ENCODE assay signal across 29 cellular contexts in genomic region chr15:71565006-71565405, GRCh38.
"Had no signal": no experiment of that assay in that cellular context is flagged by ENCODE, and none has a peak within 500 bp of the region (broad histone marks: within the 10 kb centered on the region; RNA-seq: fewer than 3 reads in every experiment).

No MANE protein-coding gene starts in this region.

- H3K27me3 ChIP-seq: adrenal gland, ascending aorta, breast epithelium, cardiac muscle cell, colonic mucosa, dorsolateral prefrontal cortex, foreskin keratinocyte, gastrocnemius medialis had no signal

- H3K9me3 ChIP-seq: adrenal gland, ascending aorta, breast epithelium, colonic mucosa, gastrocnemius medialis had no signal

- H3K4me1 ChIP-seq: ascending aorta, breast epithelium, colonic mucosa, gastrocnemius medialis had no signal

- DNase-seq: activated CD4-positive, alpha-beta memory T cell treated with anti-CD3 and anti-CD28 coated beads for 36 hours; activated CD4-positive, alpha-beta T cell treated with anti-CD3 and anti-CD28 coated beads for 36 hours; activated CD4-positive, alpha-beta T cell treated with anti-CD3 and anti-CD28 coated beads, Interleukin-2, amount 10 ng/mL, durations not matched to agents 24 days and 14 days; activated CD4-positive, CD25-positive, alpha-beta regulatory T cell; activated CD4-positive, CD25-positive, alpha-beta regulatory T cell treated with anti-CD3 and anti-CD28 coated beads, Interleukin-2, amount 50 U/mL, for 72 hours; activated CD8-positive, alpha-beta memory T cell treated with anti-CD3 and anti-CD28 coated beads, Interleukin-2, amount 10 ng/mL, durations not matched to agents 7 days and 5 days; activated CD8-positive, alpha-beta memory T cell treated with anti-CD3 and anti-CD28 coated beads, Interleukin-2, amount 50 U/mL, for 4 hours; activated CD8-positive, alpha-beta T cell treated with anti-CD3 and anti-CD28 coated beads, Interleukin-2, amount 10 ng/mL, durations not matched to agents 7 days and 5 days; activated effector memory CD4-positive, alpha-beta T cell treated with anti-CD3 and anti-CD28 coated beads, Interleukin-2, amount 50 U/mL, for 16 hours; activated naive CD4-positive, alpha-beta T cell treated with anti-CD3 and anti-CD28 coated beads for 36 hours; activated naive CD8-positive, alpha-beta T cell treated with anti-CD3 and anti-CD28 coated beads for 36 hours; activated naive CD8-positive, alpha-beta T cell treated with anti-CD3 and anti-CD28 coated beads, Interleukin-2, amount 50 U/mL, for 24 hours; activated T-cell treated with anti-CD3 and anti-CD28 coated beads, Interleukin-2, amount 50 U/mL, for 1 hour; activated T-cell treated with anti-CD3 and anti-CD28 coated beads, Interleukin-2, amount 50 U/mL, for 48 hours; adrenal gland; amygdala; central memory CD4-positive, alpha-beta T cell; cerebellar nuclear complex; colonic mucosa; dorsolateral prefrontal cortex; effector memory CD4-positive, alpha-beta T cell; endodermal cell; foreskin keratinocyte; gastrocnemius medialis; T-helper 2 cell had no signal

- H3K36me3 ChIP-seq: adrenal gland, ascending aorta, breast epithelium, cardiac muscle cell, colonic mucosa, gastrocnemius medialis had no signal

- H3K27ac ChIP-seq: ascending aorta, cardiac muscle cell, colonic mucosa, foreskin keratinocyte, gastrocnemius medialis had no signal

- ATAC-seq: activated CD4-positive, alpha-beta T cell treated with anti-CD3 and anti-CD28 coated beads for 36 hours; activated CD8-positive, alpha-beta memory T cell treated with anti-CD3 and anti-CD28 coated beads, Interleukin-2, amount 10 ng/mL, durations not matched to agents 7 days and 5 days; activated CD8-positive, alpha-beta T cell treated with anti-CD3 and anti-CD28 coated beads, Interleukin-2, amount 10 ng/mL, durations not matched to agents 7 days and 5 days; activated naive CD8-positive, alpha-beta T cell treated with anti-CD3 and anti-CD28 coated beads, Interleukin-2, amount 50 U/mL, for 24 hours; esophagus mucosa; foreskin keratinocyte; gastrocnemius medialis had no signal

- H3K4me3 ChIP-seq: adrenal gland, ascending aorta, breast epithelium, cardiac muscle cell, colonic mucosa, dorsolateral prefrontal cortex, gastrocnemius medialis had no signal
